15 cellular contexts compared by ENCODE assay signal in genomic region chr2:156157670-156158069, GRCh38.
DNase-seq lines count a peak whose midpoint lies in the region; ATAC-seq and TF ChIP-seq lines count a peak whose summit lies in the region.
"Had no signal": no experiment of that assay in that cellular context is flagged by ENCODE, and none has a peak within 500 bp of the region (broad histone marks: within the 10 kb centered on the region; RNA-seq: fewer than 3 reads in every experiment).

No MANE protein-coding gene starts in this region.

- POLR2A ChIA-PET in WTC11 (lab: Charles Lee), result no interaction called here

- H3K4me1 Mint-ChIP-seq in WTC11, result peaks cover 49% of the 10 kb centered on the region
- H3K4me1 Mint-ChIP-seq: naive B cell had no signal

- no peak overlapping the region for H3K27ac Mint-ChIP-seq in WTC11
- H3K27ac Mint-ChIP-seq: naive B cell had no signal

- TF ChIP-seq CTCF in WTC11 (IDR thresholded peaks at IDR 0.05), result no peak

- H3K4me3 Mint-ChIP-seq in WTC11, result no peak overlapping the region
- H3K4me3 Mint-ChIP-seq: naive B cell had no signal

- no peak for DNase-seq in WTC11 (ENCODE audit: low spot score)
- DNase-seq in medulla oblongata (ENCODE audit: extremely low spot score), result peak; percentile 34
- no peak for DNase-seq in NCI-H1105 (lab: John Stamatoyannopoulos, UW)
- no peak for DNase-seq in GM03348 (ENCODE audit: low spot score)
- DNase-seq in SW 1271 (lab: John Stamatoyannopoulos, UW), result no peak
- DNase-seq: activated effector memory CD4-positive, alpha-beta T cell treated with Interleukin-2 at 50 U/mL for 16 hours; esophagus squamous epithelium; hypothalamus; left ventricle myocardium superior; naive B cell; NCI-H2029 treated with DMSO at 0.1 percent for 48 hours; psoas muscle had no signal

- no peaks in the 10 kb centered on the region for H3K36me3 Mint-ChIP-seq in WTC11
- H3K36me3 Mint-ChIP-seq: naive B cell had no signal

- CTCF ChIA-PET in WTC11 (lab: Charles Lee), result interaction anchor here (0.6 to 1.3 kb wide), 2 partner anchors 116 to 162 kb away, joined by 3 to 4 read pairs; no protein-coding TSS in a partner anchor

- H3K9me3 Mint-ChIP-seq in WTC11, result no peaks in the 10 kb centered on the region
- H3K9me3 Mint-ChIP-seq: naive B cell had no signal

- no peaks in the 10 kb centered on the region for H3K27me3 Mint-ChIP-seq in WTC11 (ENCODE audit: low read depth)

- ATAC-seq in GM18868 (IDR thresholded peaks at IDR 0.05; ENCODE audit: unreplicated experiment) (peak; percentile 75), HG03342 (IDR thresholded peaks at IDR 0.05; ENCODE audit: unreplicated experiment) (peak; percentile 77), WTC11 (peak; percentile 70)
- ATAC-seq: left ventricle myocardium superior, psoas muscle, SK-N-SH treated with all-trans-retinoic acid at 6 μM for 48 hours had no signal

TF ChIP-seq in WTC11, 78 proteins besides CTCF, POLR2A, EP300 and RAD21:
- TF ChIP-seq ZSCAN18 (CRISPR knock-in tag; IDR thresholded peaks at IDR 0.05) (no peak), NR3C1 (CRISPR knock-in tag; conservative IDR thresholded peaks at IDR 0.05; ENCODE audit: low read depth) (no peak), GABPB1 (CRISPR knock-in tag; IDR thresholded peaks at IDR 0.05) (no peak), FOXP4 (CRISPR knock-in tag; IDR thresholded peaks at IDR 0.05) (no peak), ESRRA (CRISPR knock-in tag; IDR thresholded peaks at IDR 0.05; ENCODE audit: borderline replicate concordance) (no peak), MXD4 (CRISPR knock-in tag; IDR thresholded peaks at IDR 0.05; ENCODE audit: borderline replicate concordance) (no peak), ZNF423 (CRISPR knock-in tag; IDR thresholded peaks at IDR 0.05) (no peak), RELA (CRISPR knock-in tag; IDR thresholded peaks at IDR 0.05; ENCODE audit: borderline replicate concordance) (no peak), SMAD3 (CRISPR knock-in tag; IDR thresholded peaks at IDR 0.05; ENCODE audit: borderline replicate concordance) (no peak)
- TF ChIP-seq, protein P1, sequence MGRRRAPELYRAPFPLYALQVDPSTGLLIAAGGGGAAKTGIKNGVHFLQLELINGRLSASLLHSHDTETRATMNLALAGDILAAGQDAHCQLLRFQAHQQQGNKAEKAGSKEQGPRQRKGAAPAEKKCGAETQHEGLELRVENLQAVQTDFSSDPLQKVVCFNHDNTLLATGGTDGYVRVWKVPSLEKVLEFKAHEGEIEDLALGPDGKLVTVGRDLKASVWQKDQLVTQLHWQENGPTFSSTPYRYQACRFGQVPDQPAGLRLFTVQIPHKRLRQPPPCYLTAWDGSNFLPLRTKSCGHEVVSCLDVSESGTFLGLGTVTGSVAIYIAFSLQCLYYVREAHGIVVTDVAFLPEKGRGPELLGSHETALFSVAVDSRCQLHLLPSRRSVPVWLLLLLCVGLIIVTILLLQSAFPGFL (CRISPR knock-in tag; IDR thresholded peaks at IDR 0.05; ENCODE audit: borderline replicate concordance), result no peak
- TF ChIP-seq, protein P2, sequence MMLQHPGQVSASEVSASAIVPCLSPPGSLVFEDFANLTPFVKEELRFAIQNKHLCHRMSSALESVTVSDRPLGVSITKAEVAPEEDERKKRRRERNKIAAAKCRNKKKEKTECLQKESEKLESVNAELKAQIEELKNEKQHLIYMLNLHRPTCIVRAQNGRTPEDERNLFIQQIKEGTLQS (CRISPR knock-in tag; conservative IDR thresholded peaks at IDR 0.05), result no peak
- TF ChIP-seq, protein P3, sequence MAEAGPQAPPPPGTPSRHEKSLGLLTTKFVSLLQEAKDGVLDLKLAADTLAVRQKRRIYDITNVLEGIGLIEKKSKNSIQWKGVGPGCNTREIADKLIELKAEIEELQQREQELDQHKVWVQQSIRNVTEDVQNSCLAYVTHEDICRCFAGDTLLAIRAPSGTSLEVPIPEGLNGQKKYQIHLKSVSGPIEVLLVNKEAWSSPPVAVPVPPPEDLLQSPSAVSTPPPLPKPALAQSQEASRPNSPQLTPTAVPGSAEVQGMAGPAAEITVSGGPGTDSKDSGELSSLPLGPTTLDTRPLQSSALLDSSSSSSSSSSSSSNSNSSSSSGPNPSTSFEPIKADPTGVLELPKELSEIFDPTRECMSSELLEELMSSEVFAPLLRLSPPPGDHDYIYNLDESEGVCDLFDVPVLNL (CRISPR knock-in tag; IDR thresholded peaks at IDR 0.05; ENCODE audit: borderline replicate concordance, low read depth), result no peak
